In genomic region chr11:77115181-77115611, GRCh38 we compare ENCODE assay signal across 12 cellular contexts. TPM values are rescaled to one million over a fixed set of nuclear protein-coding genes. Genes with fewer than 3 reads are reported as not detected.
DNase-seq lines count a peak whose midpoint lies in the region; ATAC-seq, FAIRE-seq and TF ChIP-seq lines count a peak whose summit lies in the region.
"Had no signal": no experiment of that assay in that cellular context is flagged by ENCODE, and none has a peak within 500 bp of the region (broad histone marks: within the 10 kb centered on the region; RNA-seq: fewer than 3 reads in every experiment).

No MANE protein-coding gene starts in this region.

- no peak overlapping the region for H2AFZ ChIP-seq in neural progenitor cell (replicated peaks)

- H3K9ac ChIP-seq in neural progenitor cell = no peak overlapping the region

- H3K79me2 ChIP-seq in neural progenitor cell (ENCODE audit: low read depth) = no peaks in the 10 kb centered on the region

- peaks cover 4% of the 10 kb centered on the region for H3K4me1 ChIP-seq in neural progenitor cell
- H3K4me1 ChIP-seq: heart right ventricle, vagina had no signal

- H3K4me3 Mint-ChIP-seq in neural progenitor cell = no peak overlapping the region
- H3K4me3 Mint-ChIP-seq in naive thymus-derived CD8-positive, alpha-beta T cell = no peak overlapping the region

- no peaks in the 10 kb centered on the region for H3K9me3 ChIP-seq in neural progenitor cell (ENCODE audit: low read depth)
- H3K9me3 ChIP-seq: heart right ventricle, vagina had no signal

- no peaks in the 10 kb centered on the region for H3F3A ChIP-seq in neural progenitor cell (ENCODE audit: low read depth)

- DNase-seq in bronchial epithelial cell (ENCODE audit: low read depth) (no peak), neural progenitor cell (ENCODE audit: low spot score) (no peak)
- no peak for DNase-seq in activated CD4-positive, alpha-beta T cell treated with anti-CD3 and anti-CD28 coated beads, Interleukin-2, amount 50 U/mL, for 1 hour
- no peak for DNase-seq in naive thymus-derived CD8-positive, alpha-beta T cell
- DNase-seq: activated CD8-positive, alpha-beta memory T cell treated with anti-CD3 and anti-CD28 coated beads for 24 hours; heart right ventricle; NCI-H524 treated with DMSO at 0.1 percent for 48 hours had no signal

- no peaks in the 10 kb centered on the region for H3K9me3 Mint-ChIP-seq in neural progenitor cell
- H3K9me3 Mint-ChIP-seq in naive thymus-derived CD8-positive, alpha-beta T cell = no peaks in the 10 kb centered on the region

- ATAC-seq in naive thymus-derived CD8-positive, alpha-beta T cell = no peak
- no peak for ATAC-seq in HG03095 (IDR thresholded peaks at IDR 0.05; ENCODE audit: unreplicated experiment)

- FAIRE-seq in bronchial epithelial cell (lab: Jason Lieb, UNC) = no peak
- FAIRE-seq: H54 had no signal

- POLR2A ChIA-PET in naive thymus-derived CD8-positive, alpha-beta T cell (lab: Charles Lee) = no interaction called here

- peak; percentile 47 for TF ChIP-seq CTCF in GM12873 (IDR thresholded peaks at IDR 0.05; ENCODE audit: insufficient read depth, low read depth, low read length, missing control alignments)
- peak; percentile 12; the same call in 1 of the 2 replicates for TF ChIP-seq CTCF in LNCAP (IDR thresholded peaks at IDR 0.05)
- TF ChIP-seq CTCF in bronchial epithelial cell (IDR thresholded peaks at IDR 0.05; ENCODE audit: insufficient read depth, low read length, severe bottlenecking) = peak; percentile 17
- TF ChIP-seq CTCF in neural progenitor cell (IDR thresholded peaks at IDR 0.05) = peak; percentile 24

- no peak overlapping the region for H3K27ac Mint-ChIP-seq in neural progenitor cell
- no peak overlapping the region for H3K27ac Mint-ChIP-seq in naive thymus-derived CD8-positive, alpha-beta T cell

- peaks cover 22% of the 10 kb centered on the region for H3K4me1 Mint-ChIP-seq in neural progenitor cell
- H3K4me1 Mint-ChIP-seq in naive thymus-derived CD8-positive, alpha-beta T cell = peaks cover 0 to 2% (median 0%) of the 10 kb centered on the region in 4 donors

- peaks cover 9% of the 10 kb centered on the region for H3K27me3 Mint-ChIP-seq in neural progenitor cell (ENCODE audit: insufficient read depth, low read depth)
- H3K27me3 Mint-ChIP-seq in naive thymus-derived CD8-positive, alpha-beta T cell = no peaks in the 10 kb centered on the region

- no peaks in the 10 kb centered on the region for H3K36me3 Mint-ChIP-seq in neural progenitor cell
- peaks cover 0 to 12% (median 0%) of the 10 kb centered on the region in 3 donors for H3K36me3 Mint-ChIP-seq in naive thymus-derived CD8-positive, alpha-beta T cell

- no peaks in the 10 kb centered on the region for H4K20me1 ChIP-seq in neural progenitor cell (ENCODE audit: low read depth)

- H3K36me3 ChIP-seq in bronchial epithelial cell (ENCODE audit: control insufficient read depth, insufficient read depth, low read length) (no peaks in the 10 kb centered on the region), neural progenitor cell (no peaks in the 10 kb centered on the region)

- H3K27me3 ChIP-seq in bronchial epithelial cell (ENCODE audit: control insufficient read depth, insufficient read depth, low read length) (no peaks in the 10 kb centered on the region), neural progenitor cell (no peaks in the 10 kb centered on the region)
- H3K27me3 ChIP-seq: heart right ventricle, vagina had no signal

- H3K4me2 ChIP-seq in neural progenitor cell = no peak overlapping the region

- H3K4me3 ChIP-seq in bronchial epithelial cell (ENCODE audit: low read depth, low read length) (no peak overlapping the region), neural progenitor cell (no peak overlapping the region)
- H3K4me3 ChIP-seq: heart right ventricle, vagina had no signal

- no peak overlapping the region for H3K27ac ChIP-seq in neural progenitor cell
- H3K27ac ChIP-seq: heart right ventricle, vagina had no signal

RNA-seq across cellular contexts. Expression of gene OMP, which starts 12.6 kb away (rescaled TPM):
- total RNA-seq in bronchial epithelial cell = not detected in 2 replicates
- total RNA-seq in neural progenitor cell (ENCODE audit: low replicate concordance) = not detected in 2 replicates
- 1 to 10 TPM in 1 of 2 experiments, not detected in 1; 1.1 TPM for total RNA-seq in naive thymus-derived CD8-positive, alpha-beta T cell
- polyA plus RNA-seq in naive thymus-derived CD8-positive, alpha-beta T cell = not detected
- total RNA-seq: vagina had no signal
- polyA plus RNA-seq: heart right ventricle had no signal

RNA-seq across cellular contexts. Expression of gene MYO7A, which starts 12.8 kb away (rescaled TPM):
- total RNA-seq in bronchial epithelial cell (under 0.01 and 0.13 TPM in 2 replicates), neural progenitor cell (ENCODE audit: low replicate concordance) (0.97 and 2.7 TPM in 2 replicates)
- total RNA-seq in naive thymus-derived CD8-positive, alpha-beta T cell = under 1 TPM; 0.18 to 0.30 TPM
- polyA plus RNA-seq in naive thymus-derived CD8-positive, alpha-beta T cell = not detected

RNA-seq across cellular contexts. Expression of gene CAPN5, which starts 48.4 kb away (rescaled TPM):
- total RNA-seq in bronchial epithelial cell (3.2 and 9.6 TPM in 2 replicates), neural progenitor cell (ENCODE audit: low replicate concordance) (7.4 and 9.6 TPM in 2 replicates)
- total RNA-seq in naive thymus-derived CD8-positive, alpha-beta T cell = 1 to 10 TPM; 9.5 to 9.9 TPM
- polyA plus RNA-seq in naive thymus-derived CD8-positive, alpha-beta T cell = 10 to 100 TPM in 1 of 3 donors, 1 to 10 TPM in 2; 6.2 to 13.1 (median 7.5) TPM
